In genomic region chr14:32702571-32702970, GRCh38 we compare ENCODE assay signal across 1 cellular context.
TF ChIP-seq lines count a peak whose summit lies in the region.

No MANE protein-coding gene starts in this region.

TF ChIP-seq in GM12878, 131 proteins besides CTCF, POLR2A, EP300 and RAD21 (continued from another document):
- TF ChIP-seq USF2 (IDR thresholded peaks at IDR 0.05; ENCODE audit: borderline replicate concordance, low read depth, low read length): peak; percentile 19; the same call in 1 of the 2 replicates
